ENCODE assay signal across 2 cellular contexts in the genomic region with DNA sequence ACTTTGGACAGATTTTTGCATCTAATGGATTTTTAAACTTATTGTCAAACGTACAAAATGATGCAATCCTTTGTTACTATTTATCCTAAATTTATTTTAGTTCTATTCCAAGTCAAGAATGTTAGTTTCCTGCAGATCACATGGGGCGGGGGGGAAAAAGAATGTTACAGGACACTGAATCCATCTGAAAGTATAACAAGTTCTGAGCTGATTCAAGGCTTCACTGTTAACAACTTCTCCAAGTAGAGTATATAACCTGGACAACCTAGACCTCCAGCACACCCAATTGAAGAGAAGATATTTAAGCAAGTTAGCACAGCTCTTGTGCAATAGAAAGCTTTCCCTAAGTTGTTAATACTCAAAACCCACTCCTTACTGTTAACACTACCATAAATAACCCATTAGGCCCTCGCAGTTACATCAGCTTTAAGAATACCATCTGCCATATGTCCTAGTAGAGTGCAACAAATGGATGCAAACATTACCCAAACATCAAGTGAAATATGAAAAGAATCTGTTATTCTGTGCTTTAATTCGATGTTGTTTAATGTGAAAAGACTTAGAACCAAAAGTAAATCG.
A peak's percentile ranks its signal among the peaks of the same experiment; 100 is the strongest.
TF ChIP-seq lines count a peak whose summit lies in the region.

No MANE protein-coding gene starts in this region.

TF ChIP-seq in GM12878, 131 proteins besides CTCF, POLR2A, EP300 and RAD21:
- TF ChIP-seq CHD2 (IDR thresholded peaks at IDR 0.05; ENCODE audit: borderline replicate concordance, low read depth, low read length) (no peak), NRF1 (conservative IDR thresholded peaks at IDR 0.05; ENCODE audit: low read depth, low read length) (no peak), STAT1 (conservative IDR thresholded peaks at IDR 0.05) (no peak), ZNF687 (IDR thresholded peaks at IDR 0.05) (no peak), HCFC1 (IDR thresholded peaks at IDR 0.05; ENCODE audit: low read length) (no peak), TCF3 (IDR thresholded peaks at IDR 0.05; ENCODE audit: borderline replicate concordance, insufficient read depth, low read depth, low read length) (no peak), MTA2 (IDR thresholded peaks at IDR 0.05; ENCODE audit: low read depth) (no peak), HDGF (IDR thresholded peaks at IDR 0.05) (no peak), KAT2A (conservative IDR thresholded peaks at IDR 0.05; ENCODE audit: control insufficient read depth, low read depth, low read length) (no peak), BHLHE40 (IDR thresholded peaks at IDR 0.05; ENCODE audit: borderline replicate concordance in 1 of 2, low read depth in 2 of 2, low read length in 1 of 2) (no peak), TCF7 (IDR thresholded peaks at IDR 0.05; ENCODE audit: borderline replicate concordance) (no peak), SMAD5 (IDR thresholded peaks at IDR 0.05; ENCODE audit: low read depth) (no peak), MYB (IDR thresholded peaks at IDR 0.05; ENCODE audit: borderline replicate concordance, low read depth, low read length) (no peak), PML (IDR thresholded peaks at IDR 0.05; ENCODE audit: low read length) (no peak), IRF4 (IDR thresholded peaks at IDR 0.05; ENCODE audit: low read depth, low read length) (no peak), SRF (IDR thresholded peaks at IDR 0.05; ENCODE audit: low read depth in 2 of 2, low read length in 2 of 2) (no peak), SMAD1 (IDR thresholded peaks at IDR 0.05; ENCODE audit: low read depth, partially characterized antibody) (no peak), RCOR1 (conservative IDR thresholded peaks at IDR 0.05; ENCODE audit: low read depth, low read length) (no peak), YBX1 (IDR thresholded peaks at IDR 0.05) (no peak)
- TF ChIP-seq, protein P1, sequence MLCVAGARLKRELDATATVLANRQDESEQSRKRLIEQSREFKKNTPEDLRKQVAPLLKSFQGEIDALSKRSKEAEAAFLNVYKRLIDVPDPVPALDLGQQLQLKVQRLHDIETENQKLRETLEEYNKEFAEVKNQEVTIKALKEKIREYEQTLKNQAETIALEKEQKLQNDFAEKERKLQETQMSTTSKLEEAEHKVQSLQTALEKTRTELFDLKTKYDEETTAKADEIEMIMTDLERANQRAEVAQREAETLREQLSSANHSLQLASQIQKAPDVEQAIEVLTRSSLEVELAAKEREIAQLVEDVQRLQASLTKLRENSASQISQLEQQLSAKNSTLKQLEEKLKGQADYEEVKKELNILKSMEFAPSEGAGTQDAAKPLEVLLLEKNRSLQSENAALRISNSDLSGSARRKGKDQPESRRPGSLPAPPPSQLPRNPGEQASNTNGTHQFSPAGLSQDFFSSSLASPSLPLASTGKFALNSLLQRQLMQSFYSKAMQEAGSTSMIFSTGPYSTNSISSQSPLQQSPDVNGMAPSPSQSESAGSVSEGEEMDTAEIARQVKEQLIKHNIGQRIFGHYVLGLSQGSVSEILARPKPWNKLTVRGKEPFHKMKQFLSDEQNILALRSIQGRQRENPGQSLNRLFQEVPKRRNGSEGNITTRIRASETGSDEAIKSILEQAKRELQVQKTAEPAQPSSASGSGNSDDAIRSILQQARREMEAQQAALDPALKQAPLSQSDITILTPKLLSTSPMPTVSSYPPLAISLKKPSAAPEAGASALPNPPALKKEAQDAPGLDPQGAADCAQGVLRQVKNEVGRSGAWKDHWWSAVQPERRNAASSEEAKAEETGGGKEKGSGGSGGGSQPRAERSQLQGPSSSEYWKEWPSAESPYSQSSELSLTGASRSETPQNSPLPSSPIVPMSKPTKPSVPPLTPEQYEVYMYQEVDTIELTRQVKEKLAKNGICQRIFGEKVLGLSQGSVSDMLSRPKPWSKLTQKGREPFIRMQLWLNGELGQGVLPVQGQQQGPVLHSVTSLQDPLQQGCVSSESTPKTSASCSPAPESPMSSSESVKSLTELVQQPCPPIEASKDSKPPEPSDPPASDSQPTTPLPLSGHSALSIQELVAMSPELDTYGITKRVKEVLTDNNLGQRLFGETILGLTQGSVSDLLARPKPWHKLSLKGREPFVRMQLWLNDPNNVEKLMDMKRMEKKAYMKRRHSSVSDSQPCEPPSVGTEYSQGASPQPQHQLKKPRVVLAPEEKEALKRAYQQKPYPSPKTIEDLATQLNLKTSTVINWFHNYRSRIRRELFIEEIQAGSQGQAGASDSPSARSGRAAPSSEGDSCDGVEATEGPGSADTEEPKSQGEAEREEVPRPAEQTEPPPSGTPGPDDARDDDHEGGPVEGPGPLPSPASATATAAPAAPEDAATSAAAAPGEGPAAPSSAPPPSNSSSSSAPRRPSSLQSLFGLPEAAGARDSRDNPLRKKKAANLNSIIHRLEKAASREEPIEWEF (IDR thresholded peaks at IDR 0.05; ENCODE audit: insufficient replicate concordance, low read depth, low read length), result no peak

TF ChIP-seq in HepG2, 621 proteins besides CTCF, POLR2A, EP300 and RAD21 (continues in another document):
- TF ChIP-seq ZNF34 (CRISPR knock-in tag; IDR thresholded peaks at IDR 0.05; ENCODE audit: borderline replicate concordance) (no peak), SNAPC4 (CRISPR knock-in tag; IDR thresholded peaks at IDR 0.05) (no peak), ZNF205 (CRISPR knock-in tag; IDR thresholded peaks at IDR 0.05) (no peak), SSRP1 (CRISPR knock-in tag; IDR thresholded peaks at IDR 0.05) (no peak), KDM5A (IDR thresholded peaks at IDR 0.05; ENCODE audit: borderline replicate concordance, low read length) (peak; percentile 37; the same call in 1 of the 2 replicates), KDM5B (CRISPR knock-in tag; IDR thresholded peaks at IDR 0.05; ENCODE audit: borderline replicate concordance) (no peak), ZNF24 (IDR thresholded peaks at IDR 0.05) (no peak), CHCHD3 (CRISPR knock-in tag; IDR thresholded peaks at IDR 0.05) (no peak), GZF1 (CRISPR knock-in tag; IDR thresholded peaks at IDR 0.05) (no peak), ZNF256 (CRISPR knock-in tag; conservative IDR thresholded peaks at IDR 0.05) (no peak), ZSCAN12 (CRISPR knock-in tag; IDR thresholded peaks at IDR 0.05) (no peak), ZNF878 (CRISPR knock-in tag; IDR thresholded peaks at IDR 0.05) (no peak), ZNF615 (CRISPR knock-in tag; IDR thresholded peaks at IDR 0.05; ENCODE audit: borderline replicate concordance) (no peak), CREM (IDR thresholded peaks at IDR 0.05) (no peak), CREM (CRISPR knock-in tag; IDR thresholded peaks at IDR 0.05) (no peak), ZNF333 (CRISPR knock-in tag; IDR thresholded peaks at IDR 0.05; ENCODE audit: borderline replicate concordance) (no peak), ZFP1 (CRISPR knock-in tag; IDR thresholded peaks at IDR 0.05) (no peak), HCFC1 (IDR thresholded peaks at IDR 0.05; ENCODE audit: low read depth, low read length) (no peak), HOXA5 (CRISPR knock-in tag; IDR thresholded peaks at IDR 0.05) (no peak), IRF2 (CRISPR knock-in tag; IDR thresholded peaks at IDR 0.05) (no peak), ISX (CRISPR knock-in tag; conservative IDR thresholded peaks at IDR 0.05) (no peak), RFXANK (CRISPR knock-in tag; IDR thresholded peaks at IDR 0.05) (no peak), JDP2 (CRISPR knock-in tag; IDR thresholded peaks at IDR 0.05; ENCODE audit: borderline replicate concordance) (no peak), ZNF768 (CRISPR knock-in tag; IDR thresholded peaks at IDR 0.05) (no peak), SCMH1 (CRISPR knock-in tag; IDR thresholded peaks at IDR 0.05; ENCODE audit: borderline replicate concordance) (no peak), ZNF30 (CRISPR knock-in tag; IDR thresholded peaks at IDR 0.05) (no peak), IRX3 (CRISPR knock-in tag; IDR thresholded peaks at IDR 0.05; ENCODE audit: borderline replicate concordance, low read depth) (no peak), NFE2 (CRISPR knock-in tag; IDR thresholded peaks at IDR 0.05) (no peak), ZNF788 (CRISPR knock-in tag; IDR thresholded peaks at IDR 0.05; ENCODE audit: borderline replicate concordance) (no peak), PHF8 (CRISPR knock-in tag; IDR thresholded peaks at IDR 0.05) (no peak), NR3C1 (CRISPR knock-in tag; IDR thresholded peaks at IDR 0.05) (no peak), NFATC3 (CRISPR knock-in tag; IDR thresholded peaks at IDR 0.05) (0 out of 2 replicates have a peak, but pooled peaks have one; percentile 33), KAT8 (CRISPR knock-in tag; IDR thresholded peaks at IDR 0.05) (no peak), ZNF383 (CRISPR knock-in tag; IDR thresholded peaks at IDR 0.05; ENCODE audit: borderline replicate concordance) (no peak)
- TF ChIP-seq, protein P2, sequence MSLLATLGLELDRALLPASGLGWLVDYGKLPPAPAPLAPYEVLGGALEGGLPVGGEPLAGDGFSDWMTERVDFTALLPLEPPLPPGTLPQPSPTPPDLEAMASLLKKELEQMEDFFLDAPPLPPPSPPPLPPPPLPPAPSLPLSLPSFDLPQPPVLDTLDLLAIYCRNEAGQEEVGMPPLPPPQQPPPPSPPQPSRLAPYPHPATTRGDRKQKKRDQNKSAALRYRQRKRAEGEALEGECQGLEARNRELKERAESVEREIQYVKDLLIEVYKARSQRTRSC (CRISPR knock-in tag; IDR thresholded peaks at IDR 0.05; ENCODE audit: low read depth), result no peak
- TF ChIP-seq, protein P3, sequence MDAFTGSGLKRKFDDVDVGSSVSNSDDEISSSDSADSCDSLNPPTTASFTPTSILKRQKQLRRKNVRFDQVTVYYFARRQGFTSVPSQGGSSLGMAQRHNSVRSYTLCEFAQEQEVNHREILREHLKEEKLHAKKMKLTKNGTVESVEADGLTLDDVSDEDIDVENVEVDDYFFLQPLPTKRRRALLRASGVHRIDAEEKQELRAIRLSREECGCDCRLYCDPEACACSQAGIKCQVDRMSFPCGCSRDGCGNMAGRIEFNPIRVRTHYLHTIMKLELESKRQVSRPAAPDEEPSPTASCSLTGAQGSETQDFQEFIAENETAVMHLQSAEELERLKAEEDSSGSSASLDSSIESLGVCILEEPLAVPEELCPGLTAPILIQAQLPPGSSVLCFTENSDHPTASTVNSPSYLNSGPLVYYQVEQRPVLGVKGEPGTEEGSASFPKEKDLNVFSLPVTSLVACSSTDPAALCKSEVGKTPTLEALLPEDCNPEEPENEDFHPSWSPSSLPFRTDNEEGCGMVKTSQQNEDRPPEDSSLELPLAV (CRISPR knock-in tag; conservative IDR thresholded peaks at IDR 0.05; ENCODE audit: low read depth), result no peak
- TF ChIP-seq, protein P4, sequence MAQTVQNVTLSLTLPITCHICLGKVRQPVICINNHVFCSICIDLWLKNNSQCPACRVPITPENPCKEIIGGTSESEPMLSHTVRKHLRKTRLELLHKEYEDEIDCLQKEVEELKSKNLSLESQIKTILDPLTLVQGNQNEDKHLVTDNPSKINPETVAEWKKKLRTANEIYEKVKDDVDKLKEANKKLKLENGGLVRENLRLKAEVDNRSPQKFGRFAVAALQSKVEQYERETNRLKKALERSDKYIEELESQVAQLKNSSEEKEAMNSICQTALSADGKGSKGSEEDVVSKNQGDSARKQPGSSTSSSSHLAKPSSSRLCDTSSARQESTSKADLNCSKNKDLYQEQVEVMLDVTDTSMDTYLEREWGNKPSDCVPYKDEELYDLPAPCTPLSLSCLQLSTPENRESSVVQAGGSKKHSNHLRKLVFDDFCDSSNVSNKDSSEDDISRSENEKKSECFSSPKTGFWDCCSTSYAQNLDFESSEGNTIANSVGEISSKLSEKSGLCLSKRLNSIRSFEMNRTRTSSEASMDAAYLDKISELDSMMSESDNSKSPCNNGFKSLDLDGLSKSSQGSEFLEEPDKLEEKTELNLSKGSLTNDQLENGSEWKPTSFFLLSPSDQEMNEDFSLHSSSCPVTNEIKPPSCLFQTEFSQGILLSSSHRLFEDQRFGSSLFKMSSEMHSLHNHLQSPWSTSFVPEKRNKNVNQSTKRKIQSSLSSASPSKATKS (CRISPR knock-in tag; IDR thresholded peaks at IDR 0.05), result no peak
- TF ChIP-seq, protein P5, sequence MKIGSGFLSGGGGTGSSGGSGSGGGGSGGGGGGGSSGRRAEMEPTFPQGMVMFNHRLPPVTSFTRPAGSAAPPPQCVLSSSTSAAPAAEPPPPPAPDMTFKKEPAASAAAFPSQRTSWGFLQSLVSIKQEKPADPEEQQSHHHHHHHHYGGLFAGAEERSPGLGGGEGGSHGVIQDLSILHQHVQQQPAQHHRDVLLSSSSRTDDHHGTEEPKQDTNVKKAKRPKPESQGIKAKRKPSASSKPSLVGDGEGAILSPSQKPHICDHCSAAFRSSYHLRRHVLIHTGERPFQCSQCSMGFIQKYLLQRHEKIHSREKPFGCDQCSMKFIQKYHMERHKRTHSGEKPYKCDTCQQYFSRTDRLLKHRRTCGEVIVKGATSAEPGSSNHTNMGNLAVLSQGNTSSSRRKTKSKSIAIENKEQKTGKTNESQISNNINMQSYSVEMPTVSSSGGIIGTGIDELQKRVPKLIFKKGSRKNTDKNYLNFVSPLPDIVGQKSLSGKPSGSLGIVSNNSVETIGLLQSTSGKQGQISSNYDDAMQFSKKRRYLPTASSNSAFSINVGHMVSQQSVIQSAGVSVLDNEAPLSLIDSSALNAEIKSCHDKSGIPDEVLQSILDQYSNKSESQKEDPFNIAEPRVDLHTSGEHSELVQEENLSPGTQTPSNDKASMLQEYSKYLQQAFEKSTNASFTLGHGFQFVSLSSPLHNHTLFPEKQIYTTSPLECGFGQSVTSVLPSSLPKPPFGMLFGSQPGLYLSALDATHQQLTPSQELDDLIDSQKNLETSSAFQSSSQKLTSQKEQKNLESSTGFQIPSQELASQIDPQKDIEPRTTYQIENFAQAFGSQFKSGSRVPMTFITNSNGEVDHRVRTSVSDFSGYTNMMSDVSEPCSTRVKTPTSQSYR (CRISPR knock-in tag; IDR thresholded peaks at IDR 0.05; ENCODE audit: borderline replicate concordance), result no peak
